31 cellular contexts compared by ENCODE assay signal in the genomic region with DNA sequence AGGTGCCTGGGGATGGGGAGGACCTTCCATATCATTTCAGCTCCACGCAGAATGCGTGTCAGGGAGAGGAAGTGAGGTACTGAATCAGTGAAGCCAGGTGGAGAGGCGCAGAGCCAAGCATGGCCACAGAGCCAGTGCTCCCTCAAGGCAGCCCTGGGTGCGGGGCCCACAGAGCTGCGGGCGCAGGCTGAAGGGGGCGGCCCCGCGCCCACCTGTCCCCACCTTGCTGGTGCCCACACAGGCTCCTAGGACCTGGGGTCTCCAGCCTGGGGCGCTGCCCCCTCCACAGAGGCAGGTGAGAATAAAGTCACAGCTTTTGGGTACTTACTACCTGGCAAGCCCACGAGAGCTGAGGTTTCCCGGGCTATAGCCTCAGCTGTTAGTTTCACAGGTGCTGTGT. TPM values are rescaled to one million over a fixed set of nuclear protein-coding genes. Genes with fewer than 3 reads are reported as not detected.
"Had no signal": no experiment of that assay in that cellular context is flagged by ENCODE, and none has a peak within 500 bp of the region (broad histone marks: within the 10 kb centered on the region; RNA-seq: fewer than 3 reads in every experiment).

No MANE protein-coding gene starts in this region.

- H3K4me1 ChIP-seq: neural progenitor cell, parathyroid adenoma, spleen, suprapubic skin, testis, tibial artery, transverse colon, upper lobe of right lung, uterus had no signal

- H3K9me3 ChIP-seq: ovary, psoas muscle, spleen, suprapubic skin, testis, tibial artery, transverse colon, upper lobe of right lung, uterus had no signal

- H3K79me2 ChIP-seq: parathyroid adenoma had no signal

- DNase-seq: natural killer cell; occipital lobe; ovary; posterior cingulate gyrus; psoas muscle; right cardiac atrium; spleen; stimulated activated CD4-positive, alpha-beta T cell treated with anti-CD3 and anti-CD28 coated beads, Interleukin-12 subunit alpha, Interleukin-12 subunit beta, amount 100 ng/mL, for 4 hours; stimulated activated CD4-positive, alpha-beta T cell treated with anti-CD3 and anti-CD28 coated beads, Interleukin-1b, Interleukin-23, amount 100 ng/mL, for 48 hours; stimulated activated CD4-positive, alpha-beta T cell treated with anti-CD3 and anti-CD28 coated beads, Interleukin-4, amount 100 ng/mL, for 1 hour; stimulated activated CD4-positive, alpha-beta T cell treated with anti-CD3 and anti-CD28 coated beads, Interleukin-4, amount 100 ng/mL, for 4 hours; stimulated activated CD8-positive, alpha-beta memory T cell treated with anti-CD3 and anti-CD28 coated beads, Interleukin-4, amount 100 ng/mL, for 48 hours; stimulated activated naive CD4-positive, alpha-beta T cell; stimulated activated naive CD8-positive, alpha-beta T cell treated with anti-CD3 and anti-CD28 coated beads, Interleukin-15, amount 100 ng/mL, for 72 hours; stimulated activated naive CD8-positive, alpha-beta T cell treated with anti-CD3 and anti-CD28 coated beads, Interleukin-15, Interleukin-2, amounts not matched to agents 100 U/mL and 50 U/mL, for 24 hours; substantia nigra; testis; tibial artery; transverse colon; upper lobe of right lung; uterus had no signal

- H3K9ac ChIP-seq: neural progenitor cell, parathyroid adenoma had no signal

- H3K4me2 ChIP-seq: neural progenitor cell, smooth muscle cell had no signal

- H2AFZ ChIP-seq: neural progenitor cell, parathyroid adenoma had no signal

- H3K4me3 ChIP-seq: neural progenitor cell, ovary, psoas muscle, skin epidermis, smooth muscle cell, spleen, suprapubic skin, testis, tibial artery, transverse colon, upper lobe of right lung, uterus had no signal

- H3K27me3 ChIP-seq: neural progenitor cell, ovary, testis, uterus had no signal

- ATAC-seq: natural killer cell; psoas muscle; sciatic nerve; stimulated activated memory B cell treated with anti-CD40 and anti-IgM and Interleukin-4, amounts not matched to agents 10 μg/mL and 1 μg/mL and 100 μg/mL, for 72 hours; stimulated activated naive CD8-positive, alpha-beta T cell treated with anti-CD3 and anti-CD28 coated beads, Interleukin-15, amount 100 ng/mL, for 72 hours; stimulated activated naive CD8-positive, alpha-beta T cell treated with anti-CD3 and anti-CD28 coated beads, Interleukin-15, Interleukin-2, amounts not matched to agents 100 U/mL and 50 U/mL, for 24 hours; upper lobe of right lung had no signal

- H3K27ac ChIP-seq: neural progenitor cell, ovary, parathyroid adenoma, psoas muscle, skin epidermis, spleen, suprapubic skin, testis, tibial artery, transverse colon, upper lobe of right lung, uterus had no signal

- H3K36me3 ChIP-seq: neural progenitor cell, ovary, spleen, suprapubic skin, tibial artery, transverse colon, upper lobe of right lung, uterus had no signal

RNA-seq across cellular contexts. Expression of gene GATA5, which starts 40.0 kb away (rescaled TPM):
- total RNA-seq: natural killer cell, osteoblast, renal cortical epithelial cell, transverse colon had no signal
- polyA plus RNA-seq: neural cell had no signal
